Comparison of ENCODE assay signal across 7 cellular contexts in genomic region chr19:29662604-29663404, GRCh38. TPM values are rescaled to one million over a fixed set of nuclear protein-coding genes. Genes with fewer than 3 reads are reported as not detected.
DNase-seq lines count a peak whose midpoint lies in the region; ATAC-seq and TF ChIP-seq lines count a peak whose summit lies in the region.

No MANE protein-coding gene starts in this region.

- H3K4me1 Mint-ChIP-seq in T-cell, result peaks cover 35 to 46% (median 46%) of the 10 kb centered on the region in 3 donors

- peak overlapping the region; percentile 21 for H2BK5ac ChIP-seq in trophoblast cell (ENCODE audit: low read depth, low read length, poor library complexity)

- no peak overlapping the region for H3K4me3 Mint-ChIP-seq in T-cell

- no peaks in the 10 kb centered on the region for H3K9me3 Mint-ChIP-seq in T-cell

- POLR2A ChIA-PET in T-cell (lab: Charles Lee) (interaction anchor here in 1 of 2 donors (0.7 kb wide), 1 partner anchor 321 kb away, joined by 3 read pairs; no protein-coding TSS in a partner anchor), A673 (lab: Charles Lee; ENCODE audit: low non-redundant PET) (no interaction called here)

- H3K9ac ChIP-seq in fibroblast of lung (ENCODE audit: insufficient read depth, low read length) (peak overlapping the region; percentile 45), trophoblast cell (ENCODE audit: low read length) (no peak overlapping the region)

- ATAC-seq in T-cell (replicated peaks in 1 of 4) (no peak), GM19328 (IDR thresholded peaks at IDR 0.05; ENCODE audit: unreplicated experiment) (no peak)

- peak overlapping the region; percentile 56 for H2BK120ac ChIP-seq in trophoblast cell (ENCODE audit: insufficient read depth, low read length, poor library complexity)

- peak overlapping the region; percentile 60 for H4K91ac ChIP-seq in trophoblast cell (ENCODE audit: low read depth, low read length)

- DNase-seq in HCEC 1CT (peak; percentile 96), T-cell (no peak), fibroblast of lung (ENCODE audit: low read depth in 2 of 2) (peak; percentile 93 to 96), trophoblast cell (peak; percentile 68 to 86), A673 (ENCODE audit: low spot score) (no peak)
- DNase-seq in activated CD8-positive, alpha-beta memory T cell treated with anti-CD3 and anti-CD28 coated beads, Interleukin-2, amount 50 U/mL, for 48 hours, result no peak

- H3K27ac ChIP-seq in fibroblast of lung (ENCODE audit: insufficient read depth, low read length) (peak overlapping the region; percentile 92), trophoblast cell (ENCODE audit: low read depth, low read length) (peak overlapping the region; percentile 23), A673 (ENCODE audit: low read depth, low read length, poor library complexity, severe bottlenecking) (no peak overlapping the region)

- H3K27me3 Mint-ChIP-seq in T-cell, result no peaks in the 10 kb centered on the region

- peak overlapping the region; percentile 13 for H3K4ac ChIP-seq in trophoblast cell (ENCODE audit: low read depth, low read length)

- H3K9me3 ChIP-seq in fibroblast of lung (ENCODE audit: control insufficient read depth, insufficient read depth, low read depth, low read length) (no peaks in the 10 kb centered on the region), trophoblast cell (ENCODE audit: insufficient read depth, low read depth, low read length) (no peaks in the 10 kb centered on the region), A673 (ENCODE audit: low read depth, low read length, poor library complexity, severe bottlenecking) (no peaks in the 10 kb centered on the region)

- H3K4me3 ChIP-seq in fibroblast of lung (replicated peaks in 1 of 4; ENCODE audit: control extremely low read depth in 1 of 4, insufficient read depth in 1 of 4, low read depth in 3 of 4, low read length in 4 of 4) (peak overlapping the region; percentile 33 to 55 (median 40)), trophoblast cell (ENCODE audit: low read depth, low read length) (no peak overlapping the region), A673 (ENCODE audit: low read depth, low read length, poor library complexity, severe bottlenecking) (no peak overlapping the region)

- H3K27ac Mint-ChIP-seq in T-cell, result peak overlapping the region; percentile 43 to 83

- H3K27me3 ChIP-seq in fibroblast of lung (ENCODE audit: control insufficient read depth, insufficient read depth, low read length), result no peaks in the 10 kb centered on the region
- H3K27me3 ChIP-seq in trophoblast cell (ENCODE audit: insufficient read depth, low read length), result no peaks in the 10 kb centered on the region
- H3K27me3 ChIP-seq in A673 (replicated peaks; ENCODE audit: insufficient read depth, low read depth, low read length, poor library complexity), result peaks cover 22% of the 10 kb centered on the region

- intact Hi-C loops in A673 (cut with micrococcal nuclease; ENCODE audit: unreplicated experiment), result no loop called here

- H2BK12ac ChIP-seq in trophoblast cell (ENCODE audit: low read length), result peak overlapping the region; percentile 44

- peak overlapping the region; percentile 32 for H3K18ac ChIP-seq in trophoblast cell (ENCODE audit: low read length)

- peaks cover 2% of the 10 kb centered on the region for H3K36me3 ChIP-seq in fibroblast of lung (ENCODE audit: control insufficient read depth, insufficient read depth, low read length)
- H3K36me3 ChIP-seq in trophoblast cell (ENCODE audit: control insufficient read depth in 1 of 2, insufficient read depth in 2 of 2, low read length in 2 of 2), result no peaks in the 10 kb centered on the region
- no peaks in the 10 kb centered on the region for H3K36me3 ChIP-seq in A673 (ENCODE audit: insufficient read depth, low read length, poor library complexity, severe bottlenecking)

- H3K36me3 Mint-ChIP-seq in T-cell, result peaks cover 3% of the 10 kb centered on the region

- peak overlapping the region; percentile 49 for H3K14ac ChIP-seq in trophoblast cell (ENCODE audit: low read length)

- H2AK5ac ChIP-seq in trophoblast cell (ENCODE audit: low read length), result peak overlapping the region; percentile 23

- H2AFZ ChIP-seq in fibroblast of lung (ENCODE audit: low read length) (peak overlapping the region; percentile 82), trophoblast cell (ENCODE audit: insufficient read depth, low read length, poor library complexity) (peak overlapping the region; percentile 17)

- no CpG with 5 or more reads among the region's 17 CpGs for WGBS in trophoblast cell (ENCODE audit: extremely low coverage, insufficient coverage, insufficient read length)

- TF ChIP-seq CTCF in fibroblast of lung (conservative IDR thresholded peaks at IDR 0.05 in 1 of 2, IDR thresholded peaks at IDR 0.05 in 1 of 2; ENCODE audit: low read depth in 1 of 2, low read length in 2 of 2), result no peak
- no peak for TF ChIP-seq CTCF in A673 (conservative IDR thresholded peaks at IDR 0.05; ENCODE audit: low read depth, low read length)

- peaks cover 19% of the 10 kb centered on the region for H3K79me1 ChIP-seq in trophoblast cell (ENCODE audit: low read length)

- H3K4me2 ChIP-seq in fibroblast of lung (ENCODE audit: extremely low read depth, insufficient read depth, low read length) (peak overlapping the region; percentile 92), trophoblast cell (ENCODE audit: low read length) (no peak overlapping the region)

- H3K4me1 ChIP-seq in fibroblast of lung (ENCODE audit: control insufficient read depth, extremely low read depth, insufficient read depth, low read length) (peaks cover 21% of the 10 kb centered on the region), trophoblast cell (ENCODE audit: control insufficient read depth in 1 of 2, insufficient read depth in 2 of 2, low read length in 2 of 2) (peaks cover 35 to 36% of the 10 kb centered on the region in 2 experiments), A673 (ENCODE audit: insufficient read depth, low read length, poor library complexity, severe bottlenecking) (peaks cover 18% of the 10 kb centered on the region)

- no peak overlapping the region for H3K23ac ChIP-seq in trophoblast cell (ENCODE audit: low read length)

- no peaks in the 10 kb centered on the region for H4K20me1 ChIP-seq in fibroblast of lung (ENCODE audit: control insufficient read depth, extremely low read depth, insufficient read depth, low read length)

- H3K79me2 ChIP-seq in fibroblast of lung (ENCODE audit: control insufficient read depth, insufficient read depth, low read length) (peaks cover 13% of the 10 kb centered on the region), trophoblast cell (ENCODE audit: control insufficient read depth, insufficient read depth, low read length, poor library complexity) (peaks cover 8% of the 10 kb centered on the region)

- H4K12ac ChIP-seq in trophoblast cell (ENCODE audit: low read depth, low read length), result no peak overlapping the region

- peak overlapping the region; percentile 42 for H4K8ac ChIP-seq in trophoblast cell (ENCODE audit: low read depth, low read length)

- BruUV-seq in A673 (replicated peaks; lab: Mats Ljungman, UMichigan), result no TSS peak

- CTCF ChIA-PET in T-cell (lab: Charles Lee) (interaction anchor here (1.4 to 2.5 kb wide), 4 partner anchors 9 to 53 kb away, joined by 3 to 18 read pairs (median 6); no protein-coding TSS in a partner anchor), A673 (lab: Charles Lee) (interaction anchor here (0.6 kb wide), 1 partner anchor 184 kb away, joined by 3 read pairs; no protein-coding TSS in a partner anchor)

RNA-seq across cellular contexts. Expression of gene PLEKHF1, which starts 2.5 kb away (rescaled TPM):
- total RNA-seq in T-cell (10 to 100 TPM; 13.2 to 42.6 (median 34.5) TPM), fibroblast of lung (50.1 and 72.5 TPM in 2 replicates), A673 (2021) (not detected in 2 replicates)
- polyA plus RNA-seq in fibroblast of lung, result 5.2 and 7.7 TPM in 2 replicates
- 8.6 and 15.4 TPM in 2 replicates for polyA plus RNA-seq in fibroblast of lung (2012)
- 11.3 and 23.3 TPM in 2 replicates for polyA minus RNA-seq in fibroblast of lung (ENCODE audit: low replicate concordance)
- 37.2 and 41.2 TPM in 2 replicates for polyA plus RNA-seq in trophoblast cell (2013)

RNA-seq across cellular contexts. Expression of gene C19orf12, which starts 52.3 kb away (rescaled TPM):
- total RNA-seq in T-cell (10 to 100 TPM; 25.1 to 38.7 (median 34.2) TPM), fibroblast of lung (23.1 and 26.8 TPM in 2 replicates), A673 (2021) (26.8 and 28.6 TPM in 2 replicates)
- 18.0 and 25.4 TPM in 2 replicates for polyA plus RNA-seq in fibroblast of lung
- polyA plus RNA-seq in fibroblast of lung (2012), result 20.5 and 25.4 TPM in 2 replicates
- polyA minus RNA-seq in fibroblast of lung (ENCODE audit: low replicate concordance), result 12.0 and 21.6 TPM in 2 replicates
- polyA plus RNA-seq in trophoblast cell (2013), result 17.9 and 18.2 TPM in 2 replicates

RNA-seq across cellular contexts. Expression of gene POP4, which starts 56.7 kb away (rescaled TPM):
- total RNA-seq in T-cell, result 10 to 100 TPM; 43.7 to 59.6 (median 55.5) TPM
- total RNA-seq in fibroblast of lung, result 68.1 and 77.1 TPM in 2 replicates
- polyA plus RNA-seq in fibroblast of lung, result 102 and 122 TPM in 2 replicates
- polyA plus RNA-seq in fibroblast of lung (2012), result 69.5 and 91.4 TPM in 2 replicates
- polyA minus RNA-seq in fibroblast of lung (ENCODE audit: low replicate concordance), result 19.0 and 34.0 TPM in 2 replicates
- 76.3 and 81.4 TPM in 2 replicates for polyA plus RNA-seq in trophoblast cell (2013)
- total RNA-seq in A673 (2021), result 70.1 and 70.6 TPM in 2 replicates

Comparison
In these comparisons a context has a peak if more than half of its experiments do, and no peak if none do; other contexts are left out.
1. DNase-seq: peak in HCEC 1CT (single experiment), fibroblast of lung (2 of 2) and trophoblast cell (2 of 2); none in T-cell (0 of 34), activated CD8-positive, alpha-beta memory T cell treated with anti-CD3 and anti-CD28 coated beads, Interleukin-2, amount 50 U/mL, for 48 hours (single experiment) and A673 (single experiment).
2. H3K4me3 ChIP-seq: peak in fibroblast of lung (4 of 4); none in trophoblast cell (single experiment) and A673 (single experiment).
3. RNA of gene PLEKHF1, which starts 2.5 kb away (total RNA-seq): 50.1 to 72.5 TPM in fibroblast of lung and 13.2 to 42.6 TPM in T-cell; not detected in A673; every median in the first group is over 10 times any median in the second.